In the genomic region with DNA sequence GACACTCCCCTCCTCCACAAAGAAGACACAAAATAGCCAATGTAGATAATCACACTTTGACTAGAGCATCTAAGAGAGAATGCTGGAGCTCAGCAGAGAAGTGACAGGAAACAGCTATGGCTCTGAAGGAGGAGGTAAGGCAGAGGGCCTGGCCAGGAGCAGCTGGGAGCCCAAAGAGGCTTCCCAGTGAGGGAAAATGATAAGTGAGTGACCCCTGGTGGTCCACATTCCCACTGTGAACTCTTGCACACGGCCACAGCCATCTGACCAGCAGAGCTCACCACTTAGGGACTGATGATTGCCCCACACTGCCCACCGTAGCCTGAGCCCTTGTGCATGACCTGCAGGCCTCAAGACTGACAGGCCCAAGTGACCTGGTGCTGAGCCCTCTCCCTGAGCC, we compare ENCODE assay signal across 14 cellular contexts.
DNase-seq lines count a peak whose midpoint lies in the region; ATAC-seq, FAIRE-seq and TF ChIP-seq lines count a peak whose summit lies in the region.
"Had no signal": no experiment of that assay in that cellular context is flagged by ENCODE, and none has a peak within 500 bp of the region (broad histone marks: within the 10 kb centered on the region; RNA-seq: fewer than 3 reads in every experiment).

No MANE protein-coding gene starts in this region.

- FAIRE-seq in bronchial epithelial cell (lab: Jason Lieb, UNC), result peak; percentile 83
- FAIRE-seq: H54 had no signal

- ATAC-seq in GM19455 (IDR thresholded peaks at IDR 0.05; ENCODE audit: unreplicated experiment) (peak; percentile 52), HG03045 (IDR thresholded peaks at IDR 0.05; ENCODE audit: unreplicated experiment) (peak; percentile 62)
- ATAC-seq in activated CD4-positive, CD25-positive, alpha-beta regulatory T cell treated with anti-CD3 and anti-CD28 coated beads, Interleukin-2, amount 50 U/mL, for 24 hours, result no peak
- ATAC-seq: naive thymus-derived CD8-positive, alpha-beta T cell had no signal

- H3K4me3 ChIP-seq in GM12865 (ENCODE audit: low read depth, low read length), result no peak overlapping the region
- H3K4me3 ChIP-seq in bronchial epithelial cell (ENCODE audit: low read depth, low read length), result no peak overlapping the region
- H3K4me3 ChIP-seq: SK-N-MC had no signal

- peak; percentile 26 for TF ChIP-seq CTCF in GM12865 (IDR thresholded peaks at IDR 0.05; ENCODE audit: insufficient read depth, low read depth, low read length, missing control alignments)
- no peak for TF ChIP-seq CTCF in bronchial epithelial cell (IDR thresholded peaks at IDR 0.05; ENCODE audit: insufficient read depth, low read length, severe bottlenecking)

- no peaks in the 10 kb centered on the region for H3K36me3 ChIP-seq in bronchial epithelial cell (ENCODE audit: control insufficient read depth, insufficient read depth, low read length)

- peak; percentile 55 for DNase-seq in GM12865 (ENCODE audit: low read depth)
- no peak for DNase-seq in bronchial epithelial cell (ENCODE audit: low read depth)
- DNase-seq in germinal center (ENCODE audit: low spot score), result no peak
- DNase-seq in anterior cingulate cortex (lab: John Stamatoyannopoulos, UW), result no peak
- no peak for DNase-seq in superior temporal gyrus (ENCODE audit: extremely low spot score)
- DNase-seq: activated T-cell treated with anti-CD3 and anti-CD28 coated beads for 4 hours; naive thymus-derived CD8-positive, alpha-beta T cell; NCI-H1092 had no signal

- H3K27me3 ChIP-seq in bronchial epithelial cell (ENCODE audit: control insufficient read depth, insufficient read depth, low read length), result no peaks in the 10 kb centered on the region
- H3K27me3 ChIP-seq: BLaER1 treated with 17β-estradiol and CSF1 and Interleukin-3, amounts not matched to agents 10 nM and 100 nM had no signal

Comparison
In these comparisons a context has a peak if more than half of its experiments do, and no peak if none do; other contexts are left out.
1. ATAC-seq: peak in GM19455 (single experiment) and HG03045 (single experiment); none in activated CD4-positive, CD25-positive, alpha-beta regulatory T cell treated with anti-CD3 and anti-CD28 coated beads, Interleukin-2, amount 50 U/mL, for 24 hours (0 of 2).